Comparison of ENCODE assay signal across 19 cellular contexts in the genomic region with DNA sequence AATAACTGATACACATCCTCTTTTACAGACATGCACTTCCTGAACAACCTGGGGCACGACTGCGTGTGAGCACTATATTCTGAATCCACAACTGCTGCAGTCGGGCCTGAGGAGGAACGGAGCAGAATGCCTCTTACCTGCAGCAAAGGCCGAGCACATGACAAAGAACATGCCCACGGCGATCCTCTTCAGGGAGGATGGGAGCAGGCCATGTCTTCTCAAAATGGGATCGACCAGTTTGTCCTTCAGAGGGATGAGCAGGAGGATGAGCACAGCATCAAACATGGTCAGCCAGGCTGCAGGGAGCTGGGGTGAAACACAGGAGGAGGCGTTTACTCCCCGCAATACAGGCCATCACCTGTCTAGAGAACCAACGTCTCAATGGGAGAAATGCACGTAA. TPM values are rescaled to one million over a fixed set of nuclear protein-coding genes. Genes with fewer than 3 reads are reported as not detected.
"Had no signal": no experiment of that assay in that cellular context is flagged by ENCODE, and none has a peak within 500 bp of the region (broad histone marks: within the 10 kb centered on the region; RNA-seq: fewer than 3 reads in every experiment).

No MANE protein-coding gene starts in this region.

- DNase-seq: activated CD4-positive, alpha-beta T cell treated with anti-CD3 and anti-CD28 coated beads for 1 hour; activated CD4-positive, alpha-beta T cell treated with anti-CD3 and anti-CD28 coated beads, Interleukin-2, amount 50 U/mL, for 48 hours; activated gamma-delta T cell; effector CD4-positive, alpha-beta T cell; mesenchymal stem cell; naive thymus-derived CD8-positive, alpha-beta T cell; spleen; stimulated activated CD4-positive, alpha-beta T cell treated with anti-CD3 and anti-CD28 coated beads, Interleukin-4, amount 100 ng/mL, for 4 hours; stimulated activated naive CD4-positive, alpha-beta T cell; SW 1271; T-helper 2 cell; uterus had no signal

- H3K27ac ChIP-seq: tibial nerve, uterus, VCaP had no signal

- H3K27ac Mint-ChIP-seq: activated naive CD4-positive, alpha-beta T cell treated with anti-CD3 and anti-CD28 coated beads, Interleukin-2, amount 50 U/mL, for 24 hours had no signal

- H3K4me3 ChIP-seq: spleen, tibial nerve, uterus had no signal

- H3K4me1 ChIP-seq: uterus had no signal

- H3K9me3 ChIP-seq: spleen, uterus had no signal

- H3K27me3 Mint-ChIP-seq: activated naive CD4-positive, alpha-beta T cell treated with anti-CD3 and anti-CD28 coated beads, Interleukin-2, amount 50 U/mL, for 24 hours; naive thymus-derived CD8-positive, alpha-beta T cell had no signal

- H3K9me3 Mint-ChIP-seq: activated naive CD4-positive, alpha-beta T cell treated with anti-CD3 and anti-CD28 coated beads, Interleukin-2, amount 50 U/mL, for 24 hours; naive thymus-derived CD8-positive, alpha-beta T cell had no signal

- H3K4me3 Mint-ChIP-seq: activated naive CD4-positive, alpha-beta T cell treated with anti-CD3 and anti-CD28 coated beads, Interleukin-2, amount 50 U/mL, for 24 hours; naive thymus-derived CD8-positive, alpha-beta T cell had no signal

- H3K36me3 ChIP-seq: uterus had no signal

- ATAC-seq: esophagus mucosa; naive thymus-derived CD8-positive, alpha-beta T cell; sciatic nerve had no signal

- H3K27me3 ChIP-seq: spleen, tibial nerve, uterus had no signal

RNA-seq across cellular contexts. Expression of gene GLT1D1, which starts 44.6 kb away (rescaled TPM):
- total RNA-seq: bronchial epithelial cell; naive thymus-derived CD8-positive, alpha-beta T cell; pulmonary artery endothelial cell had no signal
- polyA plus RNA-seq: naive thymus-derived CD8-positive, alpha-beta T cell had no signal
